In the genomic region with DNA sequence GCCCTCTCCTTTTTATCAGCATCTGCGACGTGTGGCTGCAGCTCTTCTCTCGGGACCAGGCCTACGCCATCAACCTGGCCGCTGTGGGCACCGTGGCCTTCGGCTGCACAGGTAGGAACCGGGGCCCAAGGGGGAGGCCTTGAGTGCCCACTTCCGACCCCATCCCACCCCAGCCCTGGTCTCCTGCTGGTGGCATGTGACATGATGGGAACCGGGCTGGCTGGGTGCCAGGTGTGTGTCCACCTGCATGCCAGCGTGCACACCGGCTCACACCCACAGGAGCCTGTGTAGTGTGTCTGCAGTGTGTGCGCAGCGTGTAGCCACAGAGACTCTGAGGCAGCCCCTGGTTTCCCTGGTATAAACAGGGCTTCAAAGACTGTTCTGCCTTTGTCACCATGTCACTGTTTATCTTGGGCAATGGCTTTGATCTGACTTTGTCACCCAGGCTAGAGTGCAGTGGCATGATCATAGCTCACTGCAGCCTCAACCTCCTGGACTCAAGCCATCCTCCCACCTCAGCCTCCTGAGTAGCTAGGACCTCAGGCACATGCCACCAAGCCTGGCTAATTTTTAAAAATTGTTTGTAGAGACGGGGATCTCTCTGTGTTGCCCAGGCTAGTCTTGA, we compare ENCODE assay signal across 1 cellular context. TPM values are rescaled to one million over a fixed set of nuclear protein-coding genes. Genes with fewer than 3 reads are reported as not detected.
"Had no signal": no experiment of that assay in that cellular context is flagged by ENCODE, and none has a peak within 500 bp of the region (broad histone marks: within the 10 kb centered on the region; RNA-seq: fewer than 3 reads in every experiment).

No MANE protein-coding gene starts in this region.

RNA-seq across cellular contexts. Expression of gene SLC29A4, which starts 9.1 kb away (rescaled TPM):
- polyA plus RNA-seq: IgD-negative memory B cell had no signal
